ENCODE assay signal across 1 cellular context in genomic region chr12:97465012-97465345, GRCh38.
A peak's percentile ranks its signal among the peaks of the same experiment; 100 is the strongest.
TF ChIP-seq lines count a peak whose summit lies in the region.

No MANE protein-coding gene starts in this region.

TF ChIP-seq in GM23338, 12 proteins besides CTCF, POLR2A, EP300 and RAD21 (continued from another document):
- TF ChIP-seq REST (IDR thresholded peaks at IDR 0.05; ENCODE audit: unreplicated experiment): no peak
- peak; percentile 78 for TF ChIP-seq POLR2AphosphoS5 (IDR thresholded peaks at IDR 0.05; ENCODE audit: low read depth)
- peak; percentile 30; the same call in 1 of the 2 replicates for TF ChIP-seq CREB1 (CRISPR knock-in tag; IDR thresholded peaks at IDR 0.05; ENCODE audit: low read depth)
- TF ChIP-seq EZH2phosphoT487 (IDR thresholded peaks at IDR 0.05; ENCODE audit: unreplicated experiment): no peak
- no peak for TF ChIP-seq STAT1 (IDR thresholded peaks at IDR 0.05; ENCODE audit: unreplicated experiment)
